In the genomic region with DNA sequence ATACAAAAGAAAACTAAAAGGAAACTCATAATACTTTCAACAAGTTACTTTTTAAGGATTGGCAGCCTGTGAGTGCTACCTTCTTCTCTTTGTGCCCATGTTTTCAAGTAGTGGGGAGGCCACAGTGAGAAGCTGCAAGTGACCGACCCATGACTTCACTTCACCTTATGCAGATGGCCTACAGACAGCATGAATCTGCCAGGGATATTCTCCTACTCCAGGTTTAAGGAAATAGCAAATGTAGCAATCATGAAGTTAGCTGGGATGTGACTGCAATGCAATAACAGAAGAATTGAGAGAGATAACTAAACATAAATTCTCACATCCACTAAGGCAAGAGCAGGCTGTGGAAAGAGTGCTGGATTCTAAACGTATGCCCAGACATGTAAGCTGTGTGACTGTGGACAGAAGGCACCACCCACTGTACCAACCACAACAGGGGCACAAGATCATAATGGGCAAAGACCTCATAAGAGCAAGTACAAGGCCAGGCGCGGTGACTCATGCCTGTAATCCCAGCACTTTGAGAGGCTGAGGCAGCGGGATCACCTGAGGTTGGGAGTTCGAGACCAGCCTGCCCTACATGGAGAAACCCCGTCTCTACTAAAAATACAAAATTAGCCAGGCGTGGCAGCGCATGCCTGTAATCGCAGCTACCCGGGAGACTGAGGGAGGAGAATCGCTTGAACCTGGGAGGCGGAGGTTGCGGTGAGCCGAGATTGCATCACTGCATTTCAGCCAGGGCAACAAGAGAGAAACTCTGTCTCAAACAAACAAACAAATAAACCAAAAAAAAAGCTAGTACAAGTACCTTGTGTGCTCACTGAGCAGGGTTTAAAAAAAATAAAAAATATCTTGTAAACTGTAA, we compare ENCODE assay signal across 19 cellular contexts. TPM values are rescaled to one million over a fixed set of nuclear protein-coding genes. Genes with fewer than 3 reads are reported as not detected.
DNase-seq lines count a peak whose midpoint lies in the region; ATAC-seq, FAIRE-seq and TF ChIP-seq lines count a peak whose summit lies in the region.
"Had no signal": no experiment of that assay in that cellular context is flagged by ENCODE, and none has a peak within 500 bp of the region (broad histone marks: within the 10 kb centered on the region; RNA-seq: fewer than 3 reads in every experiment).

No MANE protein-coding gene starts in this region.

- H3K4me3 ChIP-seq in breast epithelium (no peak overlapping the region), keratinocyte (ENCODE audit: control insufficient read depth in 2 of 3, extremely low read depth in 1 of 3, insufficient read depth in 2 of 3, low read depth in 1 of 3, low read length in 3 of 3) (no peak overlapping the region)
- H3K4me3 ChIP-seq: BLaER1 treated with 17β-estradiol and CSF1 and Interleukin-3, amounts not matched to agents 10 nM and 100 nM; body of pancreas; GM12878; left lung; MG63 had no signal

- peaks cover 34% of the 10 kb centered on the region for H3K36me3 Mint-ChIP-seq in MCF 10A (ENCODE audit: insufficient read depth, unreplicated experiment)
- peaks cover 13% of the 10 kb centered on the region for H3K36me3 Mint-ChIP-seq in WTC11
- H3K36me3 Mint-ChIP-seq in stimulated activated effector memory CD8-positive, alpha-beta T cell treated with anti-CD3 and anti-CD28 coated beads, Interleukin-12 subunit alpha, Interleukin-12 subunit beta, amount 100 ng/mL, for 72 hours, result peaks cover 51% of the 10 kb centered on the region

- intact Hi-C loops in MCF 10A (cut with micrococcal nuclease), result no loop called here
- intact Hi-C loops in breast epithelium (cut with DNase I; ENCODE audit: low total_unique reads), result no loop called here

- TF ChIP-seq CTCF in MCF 10A (IDR thresholded peaks at IDR 0.05; ENCODE audit: unreplicated experiment) (no peak), breast epithelium (IDR thresholded peaks at IDR 0.05) (no peak), WTC11 (IDR thresholded peaks at IDR 0.05) (no peak), keratinocyte (optimal IDR thresholded peaks at IDR 0.05 in 1 of 3, IDR thresholded peaks at IDR 0.05 in 1 of 3, conservative IDR thresholded peaks at IDR 0.05 in 1 of 3; ENCODE audit: extremely low read depth in 1 of 3, insufficient read depth in 2 of 3, low read length in 3 of 3) (no peak)

- H3K27me3 Mint-ChIP-seq in MCF 10A (ENCODE audit: insufficient read depth, unreplicated experiment) (no peaks in the 10 kb centered on the region), WTC11 (ENCODE audit: low read depth) (no peaks in the 10 kb centered on the region)

- no peak overlapping the region for H3K9ac ChIP-seq in keratinocyte (ENCODE audit: control insufficient read depth, extremely low read depth, insufficient read depth, low read length)
- H3K9ac ChIP-seq: BLaER1 treated with 17β-estradiol and CSF1 and Interleukin-3, amounts not matched to agents 10 nM and 100 nM had no signal

- POLR2A ChIA-PET in MCF 10A (lab: Yijun Ruan, JAX), result interaction anchor here (0.8 kb wide), 1 partner anchor 9 kb away, joined by 3 read pairs; no protein-coding TSS in a partner anchor
- POLR2A ChIA-PET in WTC11 (lab: Charles Lee), result no interaction called here

- no peak for ATAC-seq in WTC11
- ATAC-seq in stimulated activated effector memory CD8-positive, alpha-beta T cell treated with anti-CD3 and anti-CD28 coated beads, Interleukin-12 subunit alpha, Interleukin-12 subunit beta, amount 100 ng/mL, for 72 hours, result no peak
- ATAC-seq: body of pancreas, GM12878 had no signal

- no peak for TF ChIP-seq POLR2A in breast epithelium (IDR thresholded peaks at IDR 0.05)

- dilution Hi-C loops in keratinocyte (cut with MboI; ENCODE audit: extremely low pct_ligation_motif_present, low sequenced_read_pairs), result no loop called here

- H3K9me3 ChIP-seq in breast epithelium (no peaks in the 10 kb centered on the region), keratinocyte (ENCODE audit: control insufficient read depth, low read depth, low read length) (no peaks in the 10 kb centered on the region)
- H3K9me3 ChIP-seq: BLaER1 treated with 17β-estradiol and CSF1 and Interleukin-3, amounts not matched to agents 10 nM and 100 nM; body of pancreas; left lung; MG63 had no signal

- H3K9me1 ChIP-seq in keratinocyte (ENCODE audit: control insufficient read depth, extremely low read depth, insufficient read depth, low read length), result no peaks in the 10 kb centered on the region

- H3K9me3 Mint-ChIP-seq in MCF 10A (ENCODE audit: unreplicated experiment), result no peaks in the 10 kb centered on the region
- H3K9me3 Mint-ChIP-seq in WTC11, result no peaks in the 10 kb centered on the region
- no peaks in the 10 kb centered on the region for H3K9me3 Mint-ChIP-seq in stimulated activated effector memory CD8-positive, alpha-beta T cell treated with anti-CD3 and anti-CD28 coated beads, Interleukin-12 subunit alpha, Interleukin-12 subunit beta, amount 100 ng/mL, for 72 hours

- H3K79me2 ChIP-seq in keratinocyte (ENCODE audit: control insufficient read depth, insufficient read depth, low read length), result no peaks in the 10 kb centered on the region

- no peaks in the 10 kb centered on the region for H4K20me1 ChIP-seq in keratinocyte (ENCODE audit: control insufficient read depth, extremely low read depth, insufficient read depth, low read length)
- H4K20me1 ChIP-seq: BLaER1 treated with 17β-estradiol and CSF1 and Interleukin-3, amounts not matched to agents 10 nM and 100 nM had no signal

- H3K27ac Mint-ChIP-seq in MCF 10A (ENCODE audit: low read depth, unreplicated experiment) (peak overlapping the region; percentile 57), WTC11 (peak overlapping the region; percentile 77)
- H3K27ac Mint-ChIP-seq in stimulated activated effector memory CD8-positive, alpha-beta T cell treated with anti-CD3 and anti-CD28 coated beads, Interleukin-12 subunit alpha, Interleukin-12 subunit beta, amount 100 ng/mL, for 72 hours, result peak overlapping the region; percentile 80

- H3K27me3 ChIP-seq in breast epithelium (no peaks in the 10 kb centered on the region), keratinocyte (ENCODE audit: control insufficient read depth, extremely low read depth, insufficient read depth, low read length) (no peaks in the 10 kb centered on the region)
- H3K27me3 ChIP-seq: BLaER1 treated with 17β-estradiol and CSF1 and Interleukin-3, amounts not matched to agents 10 nM and 100 nM; body of pancreas; left lung; MG63 had no signal

- peaks cover 14% of the 10 kb centered on the region for H3K4me1 Mint-ChIP-seq in MCF 10A (ENCODE audit: insufficient read depth, unreplicated experiment)
- H3K4me1 Mint-ChIP-seq in WTC11, result no peaks in the 10 kb centered on the region
- H3K4me1 Mint-ChIP-seq in stimulated activated effector memory CD8-positive, alpha-beta T cell treated with anti-CD3 and anti-CD28 coated beads, Interleukin-12 subunit alpha, Interleukin-12 subunit beta, amount 100 ng/mL, for 72 hours, result peaks cover 33% of the 10 kb centered on the region

- no peaks in the 10 kb centered on the region for H3K36me3 ChIP-seq in breast epithelium
- H3K36me3 ChIP-seq in keratinocyte (ENCODE audit: control insufficient read depth in 2 of 2, extremely low read depth in 1 of 2, insufficient read depth in 2 of 2, low read length in 2 of 2), result peaks cover 3 to 8% of the 10 kb centered on the region in 2 experiments
- H3K36me3 ChIP-seq: MG63 had no signal

- CTCF ChIA-PET in MCF 10A (lab: Yijun Ruan, JAX) (interaction anchor here (1.1 kb wide), 1 partner anchor 27 kb away, joined by 3 read pairs; no protein-coding TSS in a partner anchor), WTC11 (lab: Charles Lee) (interaction anchor here (1.0 to 1.4 kb wide), 2 partner anchors 30 to 203 kb away, joined by 3 read pairs; no protein-coding TSS in a partner anchor)

- DNase-seq in MCF 10A (ENCODE audit: unreplicated experiment), result no peak
- DNase-seq in breast epithelium (ENCODE audit: low spot score in 2 of 2), result no peak
- DNase-seq in WTC11 (ENCODE audit: low spot score), result no peak
- DNase-seq in keratinocyte (ENCODE audit: low read depth, low spot score), result no peak
- DNase-seq in stimulated activated effector memory CD8-positive, alpha-beta T cell treated with anti-CD3 and anti-CD28 coated beads, Interleukin-12 subunit alpha, Interleukin-12 subunit beta, amount 100 ng/mL, for 72 hours (ENCODE audit: low spot score in 2 of 2), result no peak
- no peak for DNase-seq in KG1 (lab: John Stamatoyannopoulos, UW)
- DNase-seq in OCI-M2 (lab: John Stamatoyannopoulos, UW; ENCODE audit: unreplicated experiment), result no peak
- DNase-seq in NOMO-1 (lab: John Stamatoyannopoulos, UW; ENCODE audit: unreplicated experiment in 2 of 2), result no peak
- DNase-seq: activated CD4-positive, alpha-beta T cell treated with anti-CD3 and anti-CD28 coated beads, Interleukin-2, amount 50 U/mL, for 48 hours; activated naive CD4-positive, alpha-beta T cell treated with anti-CD3 and anti-CD28 coated beads, Interleukin-2, amount 50 U/mL, for 16 hours; activated T-cell treated with anti-CD3 and anti-CD28 coated beads for 4 hours; body of pancreas; GF-D8; left lung; MG63; RPMI8226; SW 1271 had no signal

- no peak overlapping the region for H2AFZ ChIP-seq in keratinocyte (ENCODE audit: control insufficient read depth, low read length)

- no peak overlapping the region for H3K4me3 Mint-ChIP-seq in MCF 10A (ENCODE audit: unreplicated experiment)
- H3K4me3 Mint-ChIP-seq in WTC11, result no peak overlapping the region
- no peak overlapping the region for H3K4me3 Mint-ChIP-seq in stimulated activated effector memory CD8-positive, alpha-beta T cell treated with anti-CD3 and anti-CD28 coated beads, Interleukin-12 subunit alpha, Interleukin-12 subunit beta, amount 100 ng/mL, for 72 hours

- no peak for FAIRE-seq in keratinocyte (lab: Jason Lieb, UNC)
- FAIRE-seq: GM12878 had no signal

- no TSS peak for BruUV-seq in MCF 10A (replicated peaks; lab: Mats Ljungman, UMichigan)

- H3K27ac ChIP-seq in breast epithelium (no peak overlapping the region), keratinocyte (ENCODE audit: control insufficient read depth, insufficient read depth, low read length) (peak overlapping the region; percentile 6)
- H3K27ac ChIP-seq: BLaER1 treated with 17β-estradiol and CSF1 and Interleukin-3, amounts not matched to agents 10 nM and 100 nM; left lung had no signal

- H3K4me1 ChIP-seq in breast epithelium (no peaks in the 10 kb centered on the region), keratinocyte (ENCODE audit: control insufficient read depth, extremely low read depth, insufficient read depth, low read length) (peaks cover 15% of the 10 kb centered on the region)
- H3K4me1 ChIP-seq: BLaER1 treated with 17β-estradiol and CSF1 and Interleukin-3, amounts not matched to agents 10 nM and 100 nM had no signal

- peak overlapping the region; percentile 12 for H3K4me2 ChIP-seq in keratinocyte (ENCODE audit: control insufficient read depth, extremely low read depth, insufficient read depth, low read depth, low read length)
- H3K4me2 ChIP-seq: BLaER1 treated with 17β-estradiol and CSF1 and Interleukin-3, amounts not matched to agents 10 nM and 100 nM had no signal

RNA-seq across cellular contexts. Expression of gene SPOCK2, which starts 10.9 kb away (rescaled TPM):
- total RNA-seq in MCF 10A (2022), result 1.2 and 1.3 TPM in 2 replicates
- total RNA-seq in breast epithelium, result 1 to 10 TPM; 3.9 to 4.5 (median 4.1) TPM
- total RNA-seq in WTC11 (2021), result 4.0 to 4.7 TPM (median 4.1 TPM) in 3 replicates
- polyA plus RNA-seq in keratinocyte, result 0.03 to 0.18 TPM (median 0.14 TPM) in 3 replicates
- polyA plus RNA-seq in keratinocyte (2011; ENCODE audit: low read depth), result 0.26 TPM
- polyA plus RNA-seq in keratinocyte (2011; cell fraction: cytosol; rRNA removed), result 0.05 TPM in 2 replicates
- polyA plus RNA-seq in keratinocyte (2011; cell fraction: nucleus; rRNA removed), result 0.90 and 1.2 TPM in 2 replicates
- polyA plus RNA-seq in keratinocyte (2012; ENCODE audit: low replicate concordance), result 0.05 and 0.21 TPM in 2 replicates
- 0.19 to 1.2 TPM (median 1.0 TPM) in 3 replicates for polyA minus RNA-seq in keratinocyte
- not detected for polyA minus RNA-seq in keratinocyte (2011; cell fraction: cytosol; rRNA and poly(A)+ RNA removed)
- polyA minus RNA-seq in keratinocyte (2011; cell fraction: nucleus; rRNA and poly(A)+ RNA removed), result 0.74 and 1.5 TPM in 2 replicates
